In genomic region chr12:67782573-67782972, GRCh38 we compare ENCODE assay signal across 37 cellular contexts.
"Had no signal": no experiment of that assay in that cellular context is flagged by ENCODE, and none has a peak within 500 bp of the region (broad histone marks: within the 10 kb centered on the region; RNA-seq: fewer than 3 reads in every experiment).

No MANE protein-coding gene starts in this region.

- H3K27ac Mint-ChIP-seq: activated naive CD4-positive, alpha-beta T cell treated with anti-CD3 and anti-CD28 coated beads for 36 hours; activated naive CD4-positive, alpha-beta T cell treated with anti-CD3 and anti-CD28 coated beads, Interleukin-2, amount 10 ng/mL, durations not matched to agents 7 days and 5 days; activated naive CD4-positive, alpha-beta T cell treated with anti-CD3 and anti-CD28 coated beads, Interleukin-2, amount 50 U/mL, for 72 hours; activated naive CD8-positive, alpha-beta T cell; activated naive CD8-positive, alpha-beta T cell treated with anti-CD3 and anti-CD28 coated beads for 36 hours; activated naive CD8-positive, alpha-beta T cell treated with anti-CD3 and anti-CD28 coated beads, Interleukin-2, amount 10 ng/mL, durations not matched to agents 7 days and 5 days; activated naive CD8-positive, alpha-beta T cell treated with anti-CD3 and anti-CD28 coated beads, Interleukin-2, amount 50 U/mL, for 24 hours; activated T-cell treated with anti-CD3 and anti-CD28 coated beads, Interleukin-2, amount 50 U/mL, for 24 hours; activated T-helper 1 cell treated with anti-CD3 and anti-CD28 coated beads, Interleukin-12 subunit alpha, Interleukin-12 subunit beta, Interleukin-2, Interleukin-4 antibody, amounts not matched to agents 30 ng/mL and 10 ng/mL and 1 ng/mL, durations not matched to agents 14 hours and 24 hours and 36 hours; activated T-helper 17 cell treated with anti-CD3 and anti-CD28 coated beads, Interleukin-2, amount 50 U/mL, for 72 hours; activated T-helper 2 cell treated with anti-CD3 and anti-CD28 coated beads, Interferon-gamma antibody, Interleukin-2, Interleukin-4, amounts not matched to agents 10 μg/mL and 5 μg/mL and 100 μg/mL, durations not matched to agents 14 hours and 24 hours and 36 hours; brain had no signal

- H3K27me3 Mint-ChIP-seq: activated naive CD4-positive, alpha-beta T cell treated with anti-CD3 and anti-CD28 coated beads, Interleukin-2, amount 10 ng/mL, durations not matched to agents 7 days and 5 days; activated naive CD4-positive, alpha-beta T cell treated with anti-CD3 and anti-CD28 coated beads, Interleukin-2, amount 50 U/mL, for 24 hours; activated naive CD8-positive, alpha-beta T cell; activated naive CD8-positive, alpha-beta T cell treated with anti-CD3 and anti-CD28 coated beads for 36 hours; activated naive CD8-positive, alpha-beta T cell treated with anti-CD3 and anti-CD28 coated beads, Interleukin-2, amount 50 U/mL, for 24 hours; activated T-cell treated with anti-CD3 and anti-CD28 coated beads, Interleukin-2, amount 50 U/mL, for 24 hours; activated T-helper 17 cell treated with anti-CD3 and anti-CD28 coated beads, Interleukin-2, amount 50 U/mL, for 72 hours; brain; central memory CD8-positive, alpha-beta T cell had no signal

- H3K9me3 Mint-ChIP-seq: activated naive CD4-positive, alpha-beta T cell treated with anti-CD3 and anti-CD28 coated beads for 36 hours; activated naive CD4-positive, alpha-beta T cell treated with anti-CD3 and anti-CD28 coated beads, Interleukin-2, amount 10 ng/mL, durations not matched to agents 7 days and 5 days; activated naive CD4-positive, alpha-beta T cell treated with anti-CD3 and anti-CD28 coated beads, Interleukin-2, amount 50 U/mL, for 24 hours; activated naive CD8-positive, alpha-beta T cell treated with anti-CD3 and anti-CD28 coated beads, Interleukin-2, amount 50 U/mL, for 24 hours; activated T-cell treated with anti-CD3 and anti-CD28 coated beads, Interleukin-2, amount 50 U/mL, for 4 hours; activated T-helper 17 cell treated with anti-CD3 and anti-CD28 coated beads, Interleukin-2, amount 50 U/mL, for 72 hours; activated T-helper 2 cell treated with anti-CD3 and anti-CD28 coated beads, Interferon-gamma antibody, Interleukin-2, Interleukin-4, amounts not matched to agents 10 μg/mL and 5 μg/mL and 100 μg/mL, durations not matched to agents 14 hours and 24 hours and 36 hours; brain; central memory CD8-positive, alpha-beta T cell had no signal

- H3K4me3 ChIP-seq: adrenal gland, ascending aorta, body of pancreas, breast epithelium, cardiac muscle cell had no signal

- H3K9me3 ChIP-seq: adrenal gland, ascending aorta, body of pancreas, breast epithelium had no signal

- H3K4me1 Mint-ChIP-seq: brain had no signal

- H3K27ac ChIP-seq: adrenal gland, ascending aorta, body of pancreas, brain microvascular endothelial cell, breast epithelium, cardiac muscle cell had no signal

- H3K27me3 ChIP-seq: adrenal gland, ascending aorta, body of pancreas, brain microvascular endothelial cell, breast epithelium, cardiac muscle cell had no signal

- H3K36me3 Mint-ChIP-seq: activated naive CD4-positive, alpha-beta T cell treated with anti-CD3 and anti-CD28 coated beads, Interleukin-2, amount 10 ng/mL, durations not matched to agents 7 days and 5 days; activated naive CD4-positive, alpha-beta T cell treated with anti-CD3 and anti-CD28 coated beads, Interleukin-2, amount 50 U/mL, for 24 hours; activated naive CD4-positive, alpha-beta T cell treated with anti-CD3 and anti-CD28 coated beads, Interleukin-2, amount 50 U/mL, for 72 hours; activated naive CD8-positive, alpha-beta T cell treated with anti-CD3 and anti-CD28 coated beads for 36 hours; activated naive CD8-positive, alpha-beta T cell treated with anti-CD3 and anti-CD28 coated beads, Interleukin-2, amount 10 ng/mL, durations not matched to agents 7 days and 5 days; brain had no signal

- ATAC-seq: activated naive CD4-positive, alpha-beta T cell treated with anti-CD3 and anti-CD28 coated beads, Interleukin-2, amount 50 U/mL, for 72 hours; activated naive CD8-positive, alpha-beta T cell treated with anti-CD3 and anti-CD28 coated beads, Interleukin-2, amount 50 U/mL, for 24 hours; activated T-helper 17 cell treated with anti-CD3 and anti-CD28 coated beads, Interleukin-2, amount 50 U/mL, for 72 hours; body of pancreas had no signal

- H3K4me1 ChIP-seq: adrenal gland, ascending aorta, breast epithelium had no signal

- H3K36me3 ChIP-seq: adrenal gland, ascending aorta, brain microvascular endothelial cell, breast epithelium, cardiac muscle cell had no signal

- H3K4me3 Mint-ChIP-seq: activated naive CD4-positive, alpha-beta T cell treated with anti-CD3 and anti-CD28 coated beads for 36 hours; activated naive CD4-positive, alpha-beta T cell treated with anti-CD3 and anti-CD28 coated beads, Interleukin-2, amount 10 ng/mL, durations not matched to agents 7 days and 5 days; activated naive CD4-positive, alpha-beta T cell treated with anti-CD3 and anti-CD28 coated beads, Interleukin-2, amount 50 U/mL, for 24 hours; activated naive CD8-positive, alpha-beta T cell; activated naive CD8-positive, alpha-beta T cell treated with anti-CD3 and anti-CD28 coated beads for 36 hours; activated naive CD8-positive, alpha-beta T cell treated with anti-CD3 and anti-CD28 coated beads, Interleukin-2, amount 10 ng/mL, durations not matched to agents 7 days and 5 days; activated naive CD8-positive, alpha-beta T cell treated with anti-CD3 and anti-CD28 coated beads, Interleukin-2, amount 50 U/mL, for 24 hours; activated T-cell treated with anti-CD3 and anti-CD28 coated beads, Interleukin-2, amount 50 U/mL, for 24 hours; activated T-cell treated with anti-CD3 and anti-CD28 coated beads, Interleukin-2, amount 50 U/mL, for 4 hours; activated T-helper 1 cell treated with anti-CD3 and anti-CD28 coated beads, Interleukin-12 subunit alpha, Interleukin-12 subunit beta, Interleukin-2, Interleukin-4 antibody, amounts not matched to agents 30 ng/mL and 10 ng/mL and 1 ng/mL, durations not matched to agents 14 hours and 24 hours and 36 hours; activated T-helper 17 cell treated with anti-CD3 and anti-CD28 coated beads, Interleukin-2, amount 50 U/mL, for 72 hours; brain; central memory CD8-positive, alpha-beta T cell had no signal

- DNase-seq: activated effector memory CD4-positive, alpha-beta T cell treated with anti-CD3 and anti-CD28 coated beads, Interleukin-2, amount 50 U/mL, for 16 hours; activated effector memory CD4-positive, alpha-beta T cell treated with Interleukin-2 at 50 U/mL for 16 hours; activated gamma-delta T cell; activated gamma-delta T cell treated with Interleukin-2 at 50 U/mL for 16 hours; activated naive CD4-positive, alpha-beta T cell; activated naive CD4-positive, alpha-beta T cell treated with anti-CD3 and anti-CD28 coated beads for 36 hours; activated naive CD4-positive, alpha-beta T cell treated with anti-CD3 and anti-CD28 coated beads, Interleukin-2, amount 10 ng/mL, durations not matched to agents 7 days and 5 days; activated naive CD4-positive, alpha-beta T cell treated with anti-CD3 and anti-CD28 coated beads, Interleukin-2, amount 50 U/mL, for 16 hours; activated naive CD4-positive, alpha-beta T cell treated with Interleukin-2 at 50 U/mL for 16 hours; activated naive CD8-positive, alpha-beta T cell treated with anti-CD3 and anti-CD28 coated beads for 36 hours; activated naive CD8-positive, alpha-beta T cell treated with anti-CD3 and anti-CD28 coated beads, Interleukin-2, amount 10 ng/mL, durations not matched to agents 7 days and 5 days; activated naive CD8-positive, alpha-beta T cell treated with anti-CD3 and anti-CD28 coated beads, Interleukin-2, amount 50 U/mL, for 24 hours; activated T-cell treated with anti-CD3 and anti-CD28 coated beads for 4 hours; activated T-cell treated with anti-CD3 and anti-CD28 coated beads, Interleukin-2, amount 50 U/mL, for 24 hours; activated T-cell treated with anti-CD3 and anti-CD28 coated beads, Interleukin-2, amount 50 U/mL, for 4 hours; activated T-cell treated with anti-CD3 and anti-CD28 coated beads, Interleukin-2, amount 50 U/mL, for 48 hours; adrenal gland; amniotic stem cell; amygdala; anterior cingulate cortex; aorta; body of pancreas; brain microvascular endothelial cell; caudate nucleus; central memory CD4-positive, alpha-beta T cell; cerebellar nuclear complex had no signal
